8 cellular contexts compared by ENCODE assay signal in genomic region chr1:87335175-87335992, GRCh38. TPM values are rescaled to one million over a fixed set of nuclear protein-coding genes. Genes with fewer than 3 reads are reported as not detected.
DNase-seq lines count a peak whose midpoint lies in the region; ATAC-seq and TF ChIP-seq lines count a peak whose summit lies in the region.

No MANE protein-coding gene starts in this region.

- H3K27me3 Mint-ChIP-seq in osteocyte (ENCODE audit: unreplicated experiment), result no peaks in the 10 kb centered on the region

- no peaks in the 10 kb centered on the region for H3K9me3 ChIP-seq in HUES48 (ENCODE audit: control insufficient read depth, insufficient read depth, low read length)
- H3K9me3 ChIP-seq in SJSA1 (replicated peaks), result no peaks in the 10 kb centered on the region
- no peaks in the 10 kb centered on the region for H3K9me3 ChIP-seq in uterus

- DNase-seq in DMS153 (lab: John Stamatoyannopoulos, UW) (peak; percentile 27), SJSA1 (ENCODE audit: low read depth in 1 of 2, low spot score in 2 of 2) (peak; percentile 48 to 76), Right ventricle myocardium inferior (ENCODE audit: missing footprints) (peak; percentile 90), osteocyte (ENCODE audit: extremely low spot score, unreplicated experiment) (peak; percentile 85), uterus (peak; percentile 41 to 53)
- DNase-seq in activated naive CD4-positive, alpha-beta T cell treated with anti-CD3 and anti-CD28 coated beads, Interleukin-2, amount 50 U/mL, for 72 hours (ENCODE audit: low spot score in 2 of 2), result peak; percentile 42 to 56

- H3K9ac ChIP-seq in HUES48 (ENCODE audit: low read depth, low read length), result peak overlapping the region; percentile 77

- peaks cover 9% of the 10 kb centered on the region in 2 donors for H3K36me3 Mint-ChIP-seq in activated naive CD4-positive, alpha-beta T cell treated with anti-CD3 and anti-CD28 coated beads, Interleukin-2, amount 50 U/mL, for 72 hours
- H3K36me3 Mint-ChIP-seq in osteocyte (ENCODE audit: unreplicated experiment), result peaks cover 22% of the 10 kb centered on the region

- TF ChIP-seq POLR2A in uterus (IDR thresholded peaks at IDR 0.05), result peak in 1 of 2 donors; percentile 35

- peak; percentile 41 for ATAC-seq in GM21367 (IDR thresholded peaks at IDR 0.05; ENCODE audit: unreplicated experiment)
- ATAC-seq in activated naive CD4-positive, alpha-beta T cell treated with anti-CD3 and anti-CD28 coated beads, Interleukin-2, amount 50 U/mL, for 72 hours, result peak; percentile 34 to 75
- peak; percentile 58 for ATAC-seq in Right ventricle myocardium inferior

- peaks cover 56% of the 10 kb centered on the region for H3K4me1 ChIP-seq in HUES48 (ENCODE audit: control insufficient read depth, insufficient read depth, low read length)
- H3K4me1 ChIP-seq in SJSA1 (replicated peaks), result peaks cover 53% of the 10 kb centered on the region
- peaks cover 6 to 14% of the 10 kb centered on the region in 2 donors for H3K4me1 ChIP-seq in uterus

- H3K4me3 ChIP-seq in HUES48 (ENCODE audit: low read depth, low read length) (peak overlapping the region; percentile 78), SJSA1 (peak overlapping the region; percentile 55), uterus (peak overlapping the region; percentile 47 to 53)

- peak overlapping the region; percentile 81 for H3K4me3 Mint-ChIP-seq in osteocyte (ENCODE audit: unreplicated experiment)

- H3K27me3 ChIP-seq in HUES48 (ENCODE audit: control insufficient read depth, insufficient read depth, low read length) (no peaks in the 10 kb centered on the region), SJSA1 (replicated peaks) (no peaks in the 10 kb centered on the region), uterus (no peaks in the 10 kb centered on the region)

- TF ChIP-seq CTCF in osteocyte (IDR thresholded peaks at IDR 0.05), result peak; percentile 50
- TF ChIP-seq CTCF in uterus (IDR thresholded peaks at IDR 0.05), result peak in 3 of 4 experiments; percentile 31 to 50 (median 49)

- H3K4me1 Mint-ChIP-seq in osteocyte (ENCODE audit: unreplicated experiment), result peaks cover 51% of the 10 kb centered on the region

- no peaks in the 10 kb centered on the region for H3K9me3 Mint-ChIP-seq in activated naive CD4-positive, alpha-beta T cell treated with anti-CD3 and anti-CD28 coated beads, Interleukin-2, amount 50 U/mL, for 72 hours
- no peaks in the 10 kb centered on the region for H3K9me3 Mint-ChIP-seq in osteocyte (ENCODE audit: unreplicated experiment)

- intact Hi-C loops in Right ventricle myocardium inferior (cut with DNase I) (no loop called here), uterus (cut with DNase I; ENCODE audit: low total_unique reads) (no loop called here)

- peak overlapping the region; percentile 60 to 96 for H3K27ac Mint-ChIP-seq in activated naive CD4-positive, alpha-beta T cell treated with anti-CD3 and anti-CD28 coated beads, Interleukin-2, amount 50 U/mL, for 72 hours
- H3K27ac Mint-ChIP-seq in osteocyte (ENCODE audit: unreplicated experiment), result peak overlapping the region; percentile 74

- H3K27ac ChIP-seq in HUES48 (ENCODE audit: low read depth, low read length) (peak overlapping the region; percentile 80), SJSA1 (peak overlapping the region; percentile 79), uterus (peak overlapping the region; percentile 58 to 80)

- H3K36me3 ChIP-seq in HUES48 (ENCODE audit: control insufficient read depth, insufficient read depth, low read length), result peaks cover 56% of the 10 kb centered on the region
- peaks cover 37% of the 10 kb centered on the region for H3K36me3 ChIP-seq in SJSA1
- H3K36me3 ChIP-seq in uterus, result no peaks in the 10 kb centered on the region

RNA-seq across cellular contexts. Expression of gene LMO4, which starts 6.7 kb away (rescaled TPM):
- total RNA-seq in SJSA1 (2014; rRNA removed; shearing (Covaris generic)), result 22.7 and 70.5 TPM in 2 replicates
- 1 to 10 TPM; 5.6 to 7.3 TPM for total RNA-seq in activated naive CD4-positive, alpha-beta T cell treated with anti-CD3 and anti-CD28 coated beads, Interleukin-2, amount 50 U/mL, for 72 hours
- total RNA-seq in Right ventricle myocardium inferior (44.3 TPM), osteocyte (35.2 and 37.6 TPM in 2 replicates), uterus (100 to 1,000 TPM in 1 of 4 donors, 10 to 100 TPM in 3; 38.7 to 178 (median 60.9) TPM)

Comparison
In these comparisons a context has a peak if more than half of its experiments do, and no peak if none do; other contexts are left out.
1. Peak in every context shown above with its lines: DNase-seq, ATAC-seq, H3K4me3 ChIP-seq and H3K27ac ChIP-seq.
2. DNase-seq: peak in every context shown above with its lines; median percentile 90 in Right ventricle myocardium inferior; 85 in osteocyte; 62 in SJSA1; 49 in activated naive CD4-positive, alpha-beta T cell treated with anti-CD3 and anti-CD28 coated beads, Interleukin-2, amount 50 U/mL, for 72 hours; 47 in uterus; 27 in DMS153.